Comparison of ENCODE assay signal across 32 cellular contexts in the genomic region with DNA sequence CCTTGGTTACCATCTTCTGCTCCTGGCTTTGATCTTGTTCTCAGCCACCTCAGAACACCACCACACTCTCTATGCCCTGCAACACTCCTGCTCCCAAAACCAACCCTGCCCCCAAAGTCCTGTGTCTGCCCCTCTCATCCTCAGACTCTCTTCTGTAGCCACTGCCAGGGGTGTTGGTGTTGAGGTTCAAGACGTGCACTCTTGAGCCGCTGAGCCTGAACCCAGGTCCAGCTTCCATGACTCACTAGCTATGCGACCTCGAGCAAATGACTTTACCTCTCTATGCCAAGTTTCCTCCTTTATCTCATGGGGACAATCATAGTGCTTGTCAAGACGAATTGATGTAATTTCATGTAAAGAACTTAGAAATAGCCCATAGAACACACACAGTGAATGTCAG. TPM values are rescaled to one million over a fixed set of nuclear protein-coding genes. Genes with fewer than 3 reads are reported as not detected.
"Had no signal": no experiment of that assay in that cellular context is flagged by ENCODE, and none has a peak within 500 bp of the region (broad histone marks: within the 10 kb centered on the region; RNA-seq: fewer than 3 reads in every experiment).

No MANE protein-coding gene starts in this region.

- H3K27ac Mint-ChIP-seq: activated CD4-positive, alpha-beta memory T cell treated with anti-CD3 and anti-CD28 coated beads for 36 hours; activated naive CD4-positive, alpha-beta T cell treated with anti-CD3 and anti-CD28 coated beads, Interleukin-2, amount 10 ng/mL, durations not matched to agents 7 days and 5 days; activated naive CD8-positive, alpha-beta T cell treated with anti-CD3 and anti-CD28 coated beads, Interleukin-2, amount 10 ng/mL, durations not matched to agents 7 days and 5 days; dendritic cell treated with granulocyte-macrophage colony-stimulating factor and Interleukin-4, amounts not matched to agents 40 ng/mL and 50 ng/mL, for 4 days; immature natural killer cell; nephron progenitor cell had no signal

- H3K27me3 Mint-ChIP-seq: dendritic cell treated with granulocyte-macrophage colony-stimulating factor and Interleukin-4, amounts not matched to agents 40 ng/mL and 50 ng/mL, for 4 days had no signal

- H3K4me3 ChIP-seq: left lung, lung, pancreas, psoas muscle, right atrium auricular region, tibial nerve had no signal

- H3K36me3 ChIP-seq: breast epithelium, left lung, pancreas, right atrium auricular region, tibial nerve had no signal

- H3K4me1 ChIP-seq: breast epithelium, left lung, pancreas, psoas muscle, right atrium auricular region, tibial nerve had no signal

- FAIRE-seq: endometrium, pancreas had no signal

- H3K4me3 Mint-ChIP-seq: activated CD4-positive, alpha-beta memory T cell treated with anti-CD3 and anti-CD28 coated beads for 36 hours; activated naive CD4-positive, alpha-beta T cell treated with anti-CD3 and anti-CD28 coated beads, Interleukin-2, amount 10 ng/mL, durations not matched to agents 7 days and 5 days; activated naive CD8-positive, alpha-beta T cell treated with anti-CD3 and anti-CD28 coated beads, Interleukin-2, amount 10 ng/mL, durations not matched to agents 7 days and 5 days; dendritic cell treated with granulocyte-macrophage colony-stimulating factor and Interleukin-4, amounts not matched to agents 40 ng/mL and 50 ng/mL, for 4 days; nephron progenitor cell had no signal

- H3K4me1 Mint-ChIP-seq: activated naive CD8-positive, alpha-beta T cell treated with anti-CD3 and anti-CD28 coated beads, Interleukin-2, amount 10 ng/mL, durations not matched to agents 7 days and 5 days had no signal

- DNase-seq: activated CD4-positive, alpha-beta memory T cell treated with anti-CD3 and anti-CD28 coated beads for 36 hours; activated CD4-positive, alpha-beta T cell treated with anti-CD3 and anti-CD28 coated beads for 4 hours; activated CD8-positive, alpha-beta memory T cell treated with anti-CD3 and anti-CD28 coated beads, Interleukin-2, amount 50 U/mL, for 4 hours; activated gamma-delta T cell; activated naive CD4-positive, alpha-beta T cell treated with anti-CD3 and anti-CD28 coated beads, Interleukin-2, amount 10 ng/mL, durations not matched to agents 7 days and 5 days; activated naive CD8-positive, alpha-beta T cell treated with anti-CD3 and anti-CD28 coated beads, Interleukin-2, amount 10 ng/mL, durations not matched to agents 7 days and 5 days; activated T-cell treated with anti-CD3 and anti-CD28 coated beads, Interleukin-2, amount 50 U/mL, for 1 hour; amygdala; central memory CD4-positive, alpha-beta T cell; effector CD4-positive, alpha-beta T cell; head of caudate nucleus; hippocampal formation; immature natural killer cell; kidney glomerular epithelial cell; left lung; nephron progenitor cell; nucleus accumbens; pancreas; psoas muscle; stimulated activated naive CD4-positive, alpha-beta T cell had no signal

- H3K36me3 Mint-ChIP-seq: activated CD4-positive, alpha-beta memory T cell treated with anti-CD3 and anti-CD28 coated beads for 36 hours; activated naive CD8-positive, alpha-beta T cell treated with anti-CD3 and anti-CD28 coated beads, Interleukin-2, amount 10 ng/mL, durations not matched to agents 7 days and 5 days; immature natural killer cell had no signal

- H3K27ac ChIP-seq: breast epithelium, epithelial cell of prostate, left lung, pancreas, psoas muscle, right atrium auricular region, tibial nerve had no signal

- H3K9me3 ChIP-seq: breast epithelium, left lung, pancreas, psoas muscle, right atrium auricular region, tibial nerve had no signal

- H3K9me3 Mint-ChIP-seq: activated CD4-positive, alpha-beta memory T cell treated with anti-CD3 and anti-CD28 coated beads for 36 hours; activated naive CD8-positive, alpha-beta T cell treated with anti-CD3 and anti-CD28 coated beads, Interleukin-2, amount 10 ng/mL, durations not matched to agents 7 days and 5 days; dendritic cell treated with granulocyte-macrophage colony-stimulating factor and Interleukin-4, amounts not matched to agents 40 ng/mL and 50 ng/mL, for 4 days; immature natural killer cell; nephron progenitor cell had no signal

- H3K27me3 ChIP-seq: breast epithelium, left lung, pancreas, right atrium auricular region, tibial nerve had no signal

RNA-seq across cellular contexts. Expression of a gene that starts 0.8 kb away (rescaled TPM):
- total RNA-seq: activated CD8-positive, alpha-beta memory T cell treated with anti-CD3 and anti-CD28 coated beads for 36 hours; activated naive CD8-positive, alpha-beta T cell treated with anti-CD3 and anti-CD28 coated beads, Interleukin-2, amount 10 ng/mL, durations not matched to agents 7 days and 5 days; mucosa of gallbladder; right atrium auricular region; T-helper 2 cell treated with Interferon-gamma antibody and Interleukin-4, amounts not matched to agents 100 ng/mL and 5 ng/mL, for 36 hours; tibial nerve had no signal
- polyA plus RNA-seq: immature natural killer cell, psoas muscle had no signal

RNA-seq across cellular contexts. Expression of a gene that starts 1.0 kb away (rescaled TPM):
- total RNA-seq: activated CD8-positive, alpha-beta memory T cell treated with anti-CD3 and anti-CD28 coated beads for 36 hours; activated naive CD8-positive, alpha-beta T cell treated with anti-CD3 and anti-CD28 coated beads, Interleukin-2, amount 10 ng/mL, durations not matched to agents 7 days and 5 days; psoas muscle; right atrium auricular region; T-helper 2 cell treated with Interferon-gamma antibody and Interleukin-4, amounts not matched to agents 100 ng/mL and 5 ng/mL, for 36 hours; temporal lobe; tibial nerve; ureter had no signal
- polyA plus RNA-seq: psoas muscle had no signal
